ENCODE assay signal across 7 cellular contexts in genomic region chr10:21935439-21936023, GRCh38.
"Had no signal": no experiment of that assay in that cellular context is flagged by ENCODE, and none has a peak within 500 bp of the region (broad histone marks: within the 10 kb centered on the region; RNA-seq: fewer than 3 reads in every experiment).

No MANE protein-coding gene starts in this region.

- H3K4me1 Mint-ChIP-seq: IgD-negative memory B cell had no signal

- H3K27me3 Mint-ChIP-seq: IgD-negative memory B cell had no signal

- ATAC-seq: HepG2 had no signal

- FAIRE-seq: HepG2, HTR-8/SVneo had no signal

- H3K27ac ChIP-seq: HL-60 had no signal

- H3K27ac Mint-ChIP-seq: IgD-negative memory B cell had no signal

- DNase-seq: IMR-90, KBM-7, KG1 had no signal
